ENCODE assay signal across 7 cellular contexts in genomic region chr4:179748837-179749236, GRCh38.
"Had no signal": no experiment of that assay in that cellular context is flagged by ENCODE, and none has a peak within 500 bp of the region (broad histone marks: within the 10 kb centered on the region; RNA-seq: fewer than 3 reads in every experiment).

No MANE protein-coding gene starts in this region.

- H3K4me2 ChIP-seq: KMS-11 had no signal

- H3K27ac ChIP-seq: HL-60, KMS-11 had no signal

- H3K9ac ChIP-seq: KMS-11 had no signal

- DNase-seq: IMR-90, KBM-7, KG1 had no signal

- FAIRE-seq: HepG2, HTR-8/SVneo had no signal

- ATAC-seq: HepG2 had no signal
